Comparison of ENCODE assay signal across 1 cellular context in genomic region chr4:40231464-40231863, GRCh38.
TF ChIP-seq lines count a peak whose summit lies in the region.

No MANE protein-coding gene starts in this region.

TF ChIP-seq in GM12878, 131 proteins besides CTCF, POLR2A, EP300 and RAD21 (continued from another document):
- TF ChIP-seq, protein P1, sequence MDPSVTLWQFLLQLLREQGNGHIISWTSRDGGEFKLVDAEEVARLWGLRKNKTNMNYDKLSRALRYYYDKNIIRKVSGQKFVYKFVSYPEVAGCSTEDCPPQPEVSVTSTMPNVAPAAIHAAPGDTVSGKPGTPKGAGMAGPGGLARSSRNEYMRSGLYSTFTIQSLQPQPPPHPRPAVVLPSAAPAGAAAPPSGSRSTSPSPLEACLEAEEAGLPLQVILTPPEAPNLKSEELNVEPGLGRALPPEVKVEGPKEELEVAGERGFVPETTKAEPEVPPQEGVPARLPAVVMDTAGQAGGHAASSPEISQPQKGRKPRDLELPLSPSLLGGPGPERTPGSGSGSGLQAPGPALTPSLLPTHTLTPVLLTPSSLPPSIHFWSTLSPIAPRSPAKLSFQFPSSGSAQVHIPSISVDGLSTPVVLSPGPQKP (IDR thresholded peaks at IDR 0.05; ENCODE audit: low read depth, low read length): no peak
- TF ChIP-seq WRNIP1 (IDR thresholded peaks at IDR 0.05; ENCODE audit: borderline replicate concordance, low read depth, low read length): no peak
- TF ChIP-seq MAX (IDR thresholded peaks at IDR 0.05; ENCODE audit: low read depth, low read length): no peak
- no peak for TF ChIP-seq SIX5 (IDR thresholded peaks at IDR 0.05; ENCODE audit: low read depth, low read length, severe bottlenecking)
- no peak for TF ChIP-seq BCL3 (IDR thresholded peaks at IDR 0.05; ENCODE audit: borderline replicate concordance, insufficient read depth, low read depth, low read length, poor library complexity, severe bottlenecking)
- TF ChIP-seq SMAD5 (IDR thresholded peaks at IDR 0.05; ENCODE audit: low read depth): no peak
- TF ChIP-seq BMI1 (IDR thresholded peaks at IDR 0.05; ENCODE audit: borderline replicate concordance): no peak
- TF ChIP-seq CBX5 (IDR thresholded peaks at IDR 0.05; ENCODE audit: low read depth): no peak
- TF ChIP-seq BCL11A (IDR thresholded peaks at IDR 0.05; ENCODE audit: low read depth, low read length): no peak
- no peak for TF ChIP-seq SREBF2 (IDR thresholded peaks at IDR 0.05; ENCODE audit: low read length)
- TF ChIP-seq ZNF24 (IDR thresholded peaks at IDR 0.05): no peak
